22 cellular contexts compared by ENCODE assay signal in the genomic region with DNA sequence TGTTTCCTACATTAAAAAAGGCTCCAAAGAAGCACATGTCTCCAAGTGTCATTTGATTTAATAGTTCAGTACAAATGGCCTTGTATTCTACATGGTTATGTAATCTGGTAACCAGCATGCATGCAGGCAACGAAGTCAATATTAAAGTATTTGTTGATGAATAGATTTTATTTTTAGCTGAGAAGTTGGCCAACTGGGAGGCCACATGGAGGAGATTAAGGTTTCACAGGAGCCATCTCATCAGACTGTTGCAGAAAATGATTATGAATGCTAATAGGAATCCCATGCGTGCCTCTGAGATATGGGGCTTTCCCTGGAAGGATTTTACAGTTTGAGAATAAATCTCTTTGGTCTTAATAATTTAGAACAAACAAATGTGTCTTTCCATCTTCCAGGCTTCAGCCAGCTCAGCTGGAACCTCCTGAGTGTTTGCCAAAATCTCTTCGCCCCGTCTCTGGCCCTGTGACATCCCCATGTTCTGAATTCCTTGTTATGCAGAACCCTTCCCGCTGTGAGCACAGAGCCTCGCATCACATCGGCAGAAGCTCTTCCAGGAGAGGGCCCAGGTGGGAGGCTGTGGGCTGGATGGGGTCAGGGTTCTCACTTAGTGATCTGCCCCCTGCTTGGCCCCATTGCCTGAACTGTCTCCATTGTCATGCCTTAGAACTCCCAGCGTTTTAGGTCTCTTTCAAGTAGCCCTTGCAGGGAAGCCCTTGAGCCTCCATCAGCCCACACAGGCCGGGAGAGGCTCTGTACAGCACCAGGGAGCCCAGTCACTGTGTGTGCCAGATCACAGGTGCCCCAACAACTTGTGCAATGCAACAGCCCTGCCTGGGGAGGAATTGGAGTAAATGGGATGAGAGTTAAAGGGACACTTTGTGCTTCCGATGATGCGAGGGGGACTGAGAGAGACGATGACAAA.
A peak's percentile ranks its signal among the peaks of the same experiment; 100 is the strongest.
DNase-seq lines count a peak whose midpoint lies in the region; ATAC-seq, FAIRE-seq and TF ChIP-seq lines count a peak whose summit lies in the region.
"Had no signal": no experiment of that assay in that cellular context is flagged by ENCODE, and none has a peak within 500 bp of the region (broad histone marks: within the 10 kb centered on the region; RNA-seq: fewer than 3 reads in every experiment).

No MANE protein-coding gene starts in this region.

- H3K79me1 ChIP-seq in neuronal stem cell (ENCODE audit: low read depth, low read length) = no peaks in the 10 kb centered on the region

- H3K4me1 ChIP-seq in GM23248 (ENCODE audit: insufficient read depth) (peaks cover 7% of the 10 kb centered on the region), neuronal stem cell (ENCODE audit: control insufficient read depth in 2 of 2, insufficient read depth in 1 of 2, low read depth in 1 of 2, low read length in 2 of 2) (peaks cover 0 to 10% of the 10 kb centered on the region in 2 donors)
- H3K4me1 ChIP-seq in CD8-positive, alpha-beta memory T cell (ENCODE audit: insufficient read depth, low read length) = no peaks in the 10 kb centered on the region
- H3K4me1 ChIP-seq: pancreas had no signal

- in situ Hi-C loops in GM23248 (cut with MboI) = no loop called here

- peaks cover 7% of the 10 kb centered on the region; the same call in 1 of the 2 replicates for H3F3A ChIP-seq in GM23248 (ENCODE audit: insufficient read depth)

- no peak overlapping the region for H2BK12ac ChIP-seq in neuronal stem cell (ENCODE audit: low read length)

- CTCF ChIA-PET in CD8-positive, alpha-beta memory T cell (lab: Charles Lee) = no interaction called here

- peaks cover 5 to 9% of the 10 kb centered on the region in 2 donors for H3K27me3 Mint-ChIP-seq in CD8-positive, alpha-beta memory T cell

- H3K23ac ChIP-seq in neuronal stem cell (ENCODE audit: low read depth, low read length, poor library complexity) = no peak overlapping the region

- no peak overlapping the region for H2BK5ac ChIP-seq in neuronal stem cell (ENCODE audit: low read length)

- H3K9me3 ChIP-seq in GM23248 (ENCODE audit: low read depth) (peaks cover 6% of the 10 kb centered on the region), neuronal stem cell (replicated peaks in 1 of 2; ENCODE audit: control insufficient read depth in 2 of 2, insufficient read depth in 1 of 2, low read depth in 1 of 2, low read length in 2 of 2) (no peaks in the 10 kb centered on the region)
- H3K9me3 ChIP-seq in CD8-positive, alpha-beta memory T cell (ENCODE audit: low read length) = no peaks in the 10 kb centered on the region
- H3K9me3 ChIP-seq: Caco-2, pancreas had no signal

- DNase-seq in AG20443 (ENCODE audit: low spot score) = peak; percentile 70
- DNase-seq in GM23248 = peak; percentile 67
- DNase-seq in fibroblast of the aortic adventitia (ENCODE audit: low read depth) = peak; percentile 54
- no peak for DNase-seq in neuronal stem cell (ENCODE audit: low spot score)
- DNase-seq in CD8-positive, alpha-beta memory T cell = no peak
- no peak for DNase-seq in D721Med (ENCODE audit: insufficient read length, low spot score)
- DNase-seq in SHP77 (lab: John Stamatoyannopoulos, UW) = no peak
- DNase-seq: activated naive CD8-positive, alpha-beta T cell treated with anti-CD3 and anti-CD28 coated beads, Interleukin-2, amount 10 ng/mL, durations not matched to agents 7 days and 5 days; AML-193; Caco-2; naive thymus-derived CD8-positive, alpha-beta T cell; NCI-H2081 treated with DMSO at 0.1 percent for 48 hours; pancreas; stimulated activated CD4-positive, alpha-beta T cell treated with anti-CD3 and anti-CD28 coated beads, Interleukin-1b, Interleukin-23, amount 100 ng/mL, for 48 hours; stimulated activated naive CD4-positive, alpha-beta T cell treated with Interleukin-2 at 50 U/mL for 16 hours; SW 1271; transverse colon had no signal

- H4K20me1 ChIP-seq in GM23248 (ENCODE audit: insufficient read depth) = no peaks in the 10 kb centered on the region

- H3K27me3 ChIP-seq in GM23248 (replicated peaks; ENCODE audit: insufficient read depth) (no peaks in the 10 kb centered on the region), neuronal stem cell (ENCODE audit: control insufficient read depth in 3 of 3, insufficient read depth in 3 of 3, low read depth in 1 of 3, low read length in 3 of 3) (peaks cover 0 to 4% (median 0%) of the 10 kb centered on the region in 3 experiments)
- H3K27me3 ChIP-seq in CD8-positive, alpha-beta memory T cell (ENCODE audit: insufficient read depth, low read length, poor library complexity, severe bottlenecking) = no peaks in the 10 kb centered on the region
- H3K27me3 ChIP-seq: pancreas, transverse colon had no signal

- H3K14ac ChIP-seq in neuronal stem cell (ENCODE audit: low read length) = no peak overlapping the region

- H2AK5ac ChIP-seq in neuronal stem cell (ENCODE audit: low read depth, low read length) = no peak overlapping the region

- H2BK120ac ChIP-seq in neuronal stem cell (ENCODE audit: low read depth, low read length) = no peak overlapping the region

- TF ChIP-seq CTCF in fibroblast of the aortic adventitia (IDR thresholded peaks at IDR 0.05; ENCODE audit: insufficient read depth, low read length) = no peak
- TF ChIP-seq CTCF in D721Med (IDR thresholded peaks at IDR 0.05; ENCODE audit: insufficient read depth, missing control alignments) = no peak

- H3K18ac ChIP-seq in neuronal stem cell (ENCODE audit: low read length) = no peak overlapping the region

- H3K36me3 ChIP-seq in GM23248 (ENCODE audit: low read depth) = no peaks in the 10 kb centered on the region
- H3K36me3 ChIP-seq in neuronal stem cell (replicated peaks in 1 of 2; ENCODE audit: control insufficient read depth in 2 of 2, insufficient read depth in 2 of 2, low read length in 2 of 2) = no peaks in the 10 kb centered on the region
- no peaks in the 10 kb centered on the region for H3K36me3 ChIP-seq in CD8-positive, alpha-beta memory T cell (ENCODE audit: insufficient read depth, low read length)
- H3K36me3 ChIP-seq: pancreas, transverse colon had no signal

- peak overlapping the region; percentile 35 for H2BK15ac ChIP-seq in neuronal stem cell (ENCODE audit: low read length)

- no peak for FAIRE-seq in D721Med (lab: Jason Lieb, UNC)
- FAIRE-seq: pancreas, TTC549 had no signal

- 37 to 42% methylated on average over 12 of the region's 12 CpGs for WGBS in GM23248 (ENCODE audit: low coverage in 1 of 2, low lambda C conversion rate in 2 of 2, missing lambda C conversion rate in 2 of 2), 2 experiments
- no CpG with 5 or more reads among the region's 12 CpGs for WGBS in neuronal stem cell (ENCODE audit: extremely low coverage in 2 of 2, insufficient read length in 2 of 2, insufficient replicate concordance in 1 of 2), 2 donors

- POLR2A ChIA-PET in CD8-positive, alpha-beta memory T cell (lab: Charles Lee) = no interaction called here

- no peak overlapping the region for H3K4ac ChIP-seq in neuronal stem cell (ENCODE audit: low read length)

- no peak overlapping the region for H4K91ac ChIP-seq in neuronal stem cell (ENCODE audit: low read depth, low read length, poor library complexity)

- H3K9me2 ChIP-seq in GM23248 (ENCODE audit: insufficient read depth) = no peaks in the 10 kb centered on the region

- no peak overlapping the region for H3K4me2 ChIP-seq in GM23248 (ENCODE audit: unreplicated experiment)
- no peak overlapping the region for H3K4me2 ChIP-seq in neuronal stem cell (ENCODE audit: insufficient read depth, low read length, poor library complexity, severe bottlenecking)

- no peak overlapping the region for H4K8ac ChIP-seq in neuronal stem cell (ENCODE audit: low read depth, low read length)

- H3K36me3 Mint-ChIP-seq in CD8-positive, alpha-beta memory T cell = no peaks in the 10 kb centered on the region
- H3K36me3 Mint-ChIP-seq: activated naive CD8-positive, alpha-beta T cell treated with anti-CD3 and anti-CD28 coated beads, Interleukin-2, amount 10 ng/mL, durations not matched to agents 7 days and 5 days; IgD-negative memory B cell had no signal

- ATAC-seq in GM19463 (IDR thresholded peaks at IDR 0.05; ENCODE audit: unreplicated experiment) = no peak
- ATAC-seq: naive thymus-derived CD8-positive, alpha-beta T cell; pancreas had no signal

- H3K27ac Mint-ChIP-seq in CD8-positive, alpha-beta memory T cell = no peak overlapping the region
- H3K27ac Mint-ChIP-seq: activated naive CD8-positive, alpha-beta T cell treated with anti-CD3 and anti-CD28 coated beads, Interleukin-2, amount 10 ng/mL, durations not matched to agents 7 days and 5 days; activated T-helper 2 cell treated with anti-CD3 and anti-CD28 coated beads, Interferon-gamma antibody, Interleukin-2, Interleukin-4, amounts not matched to agents 10 μg/mL and 5 μg/mL and 100 μg/mL, durations not matched to agents 14 hours and 24 hours and 36 hours; IgD-negative memory B cell; naive thymus-derived CD8-positive, alpha-beta T cell had no signal

- peaks cover 0 to 9% (median 5%) of the 10 kb centered on the region in 5 donors for H3K9me3 Mint-ChIP-seq in CD8-positive, alpha-beta memory T cell

- no peaks in the 10 kb centered on the region for H3K79me2 ChIP-seq in GM23248 (ENCODE audit: insufficient read depth)

- no peak overlapping the region for H3K4me3 Mint-ChIP-seq in CD8-positive, alpha-beta memory T cell
- H3K4me3 Mint-ChIP-seq: activated naive CD8-positive, alpha-beta T cell treated with anti-CD3 and anti-CD28 coated beads, Interleukin-2, amount 10 ng/mL, durations not matched to agents 7 days and 5 days; IgD-negative memory B cell; naive thymus-derived CD8-positive, alpha-beta T cell had no signal

- 0 out of 2 replicates have a peak overlapping the region, but pooled peaks have one; percentile 32 for H3K9ac ChIP-seq in GM23248
- no peak overlapping the region for H3K9ac ChIP-seq in neuronal stem cell (ENCODE audit: low read depth, low read length, poor library complexity)

- H3K27ac ChIP-seq in GM23248 (0 out of 2 replicates have a peak overlapping the region, but pooled peaks have one; percentile 18), neuronal stem cell (replicated peaks; ENCODE audit: low read length) (no peak overlapping the region)
- H3K27ac ChIP-seq in CD8-positive, alpha-beta memory T cell (ENCODE audit: low read depth, low read length) = no peak overlapping the region
- H3K27ac ChIP-seq: pancreas, RWPE1, transverse colon had no signal

- H2AFZ ChIP-seq in GM23248 (no peak overlapping the region), neuronal stem cell (ENCODE audit: low read length) (no peak overlapping the region)

- no peaks in the 10 kb centered on the region for H3K4me1 Mint-ChIP-seq in CD8-positive, alpha-beta memory T cell
- H3K4me1 Mint-ChIP-seq: activated naive CD8-positive, alpha-beta T cell treated with anti-CD3 and anti-CD28 coated beads, Interleukin-2, amount 10 ng/mL, durations not matched to agents 7 days and 5 days; naive thymus-derived CD8-positive, alpha-beta T cell had no signal

- H3K4me3 ChIP-seq in GM23248 (no peak overlapping the region), fibroblast of the aortic adventitia (ENCODE audit: low read depth, low read length) (no peak overlapping the region), neuronal stem cell (ENCODE audit: low read length in 2 of 2) (no peak overlapping the region)
- no peak overlapping the region for H3K4me3 ChIP-seq in CD8-positive, alpha-beta memory T cell (ENCODE audit: low read length)
- H3K4me3 ChIP-seq: pancreas, transverse colon had no signal

Comparison
In these comparisons a context has a peak if more than half of its experiments do, and no peak if none do; other contexts are left out.
1. DNase-seq: peak in AG20443 (single experiment), GM23248 (single experiment) and fibroblast of the aortic adventitia (single experiment); none in neuronal stem cell (single experiment), CD8-positive, alpha-beta memory T cell (0 of 5), D721Med (single experiment) and SHP77 (0 of 2).